ENCODE assay signal across 3 cellular contexts in the genomic region with DNA sequence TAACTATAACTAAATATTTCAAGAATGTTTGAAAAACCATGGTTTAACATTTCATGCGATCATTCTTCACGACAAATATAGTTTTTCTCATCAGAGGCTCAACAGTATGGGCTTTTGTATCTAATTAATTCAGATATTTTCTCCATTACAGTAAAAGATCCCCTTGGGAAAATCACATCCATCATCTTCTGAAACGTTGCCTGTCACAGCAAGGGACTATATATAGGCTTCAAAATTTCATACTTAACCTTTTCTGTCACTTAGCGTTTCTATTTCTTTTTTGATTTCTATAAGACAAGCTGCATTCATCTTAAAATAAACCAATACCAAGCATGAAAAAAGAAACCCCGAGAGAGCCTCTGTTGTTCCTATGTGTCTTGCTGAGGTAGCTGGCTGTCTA.
TF ChIP-seq lines count a peak whose summit lies in the region.

No MANE protein-coding gene starts in this region.

TF ChIP-seq in SK-N-SH treated with all-trans-retinoic acid at 6 μM for 48 hours, 23 proteins besides CTCF, POLR2A, EP300 and RAD21:
- TF ChIP-seq, protein P1, sequence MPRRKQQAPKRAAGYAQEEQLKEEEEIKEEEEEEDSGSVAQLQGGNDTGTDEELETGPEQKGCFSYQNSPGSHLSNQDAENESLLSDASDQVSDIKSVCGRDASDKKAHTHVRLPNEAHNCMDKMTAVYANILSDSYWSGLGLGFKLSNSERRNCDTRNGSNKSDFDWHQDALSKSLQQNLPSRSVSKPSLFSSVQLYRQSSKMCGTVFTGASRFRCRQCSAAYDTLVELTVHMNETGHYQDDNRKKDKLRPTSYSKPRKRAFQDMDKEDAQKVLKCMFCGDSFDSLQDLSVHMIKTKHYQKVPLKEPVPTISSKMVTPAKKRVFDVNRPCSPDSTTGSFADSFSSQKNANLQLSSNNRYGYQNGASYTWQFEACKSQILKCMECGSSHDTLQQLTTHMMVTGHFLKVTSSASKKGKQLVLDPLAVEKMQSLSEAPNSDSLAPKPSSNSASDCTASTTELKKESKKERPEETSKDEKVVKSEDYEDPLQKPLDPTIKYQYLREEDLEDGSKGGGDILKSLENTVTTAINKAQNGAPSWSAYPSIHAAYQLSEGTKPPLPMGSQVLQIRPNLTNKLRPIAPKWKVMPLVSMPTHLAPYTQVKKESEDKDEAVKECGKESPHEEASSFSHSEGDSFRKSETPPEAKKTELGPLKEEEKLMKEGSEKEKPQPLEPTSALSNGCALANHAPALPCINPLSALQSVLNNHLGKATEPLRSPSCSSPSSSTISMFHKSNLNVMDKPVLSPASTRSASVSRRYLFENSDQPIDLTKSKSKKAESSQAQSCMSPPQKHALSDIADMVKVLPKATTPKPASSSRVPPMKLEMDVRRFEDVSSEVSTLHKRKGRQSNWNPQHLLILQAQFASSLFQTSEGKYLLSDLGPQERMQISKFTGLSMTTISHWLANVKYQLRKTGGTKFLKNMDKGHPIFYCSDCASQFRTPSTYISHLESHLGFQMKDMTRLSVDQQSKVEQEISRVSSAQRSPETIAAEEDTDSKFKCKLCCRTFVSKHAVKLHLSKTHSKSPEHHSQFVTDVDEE (CRISPR knock-in tag; IDR thresholded peaks at IDR 0.05): no peak
- TF ChIP-seq TOX (CRISPR knock-in tag; IDR thresholded peaks at IDR 0.05; ENCODE audit: borderline replicate concordance) (no peak), PPARA (CRISPR knock-in tag; IDR thresholded peaks at IDR 0.05; ENCODE audit: borderline replicate concordance) (no peak), TCF4 (CRISPR knock-in tag; IDR thresholded peaks at IDR 0.05; ENCODE audit: borderline replicate concordance) (no peak), ISL1 (CRISPR knock-in tag; IDR thresholded peaks at IDR 0.05) (0 out of 2 replicates have a peak, but pooled peaks have one; percentile 10), CSDC2 (CRISPR knock-in tag; IDR thresholded peaks at IDR 0.05) (no peak)

TF ChIP-seq in SK-N-SH, 30 proteins besides CTCF, POLR2A, EP300 and RAD21:
- TF ChIP-seq, protein P2, sequence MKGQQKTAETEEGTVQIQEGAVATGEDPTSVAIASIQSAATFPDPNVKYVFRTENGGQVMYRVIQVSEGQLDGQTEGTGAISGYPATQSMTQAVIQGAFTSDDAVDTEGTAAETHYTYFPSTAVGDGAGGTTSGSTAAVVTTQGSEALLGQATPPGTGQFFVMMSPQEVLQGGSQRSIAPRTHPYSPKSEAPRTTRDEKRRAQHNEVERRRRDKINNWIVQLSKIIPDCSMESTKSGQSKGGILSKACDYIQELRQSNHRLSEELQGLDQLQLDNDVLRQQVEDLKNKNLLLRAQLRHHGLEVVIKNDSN (IDR thresholded peaks at IDR 0.05; ENCODE audit: borderline replicate concordance, low read depth): no peak
- TF ChIP-seq RFX5 (IDR thresholded peaks at IDR 0.05; ENCODE audit: low read length) (no peak), FOSL2 (IDR thresholded peaks at IDR 0.05; ENCODE audit: borderline replicate concordance, low read depth) (no peak)
TF ChIP-seq in SK-N-SH: peak in this region for 0.

TF ChIP-seq in neural cell, 6 proteins besides CTCF, POLR2A, EP300 and RAD21 (continued from another document):
- TF ChIP-seq, protein P3, sequence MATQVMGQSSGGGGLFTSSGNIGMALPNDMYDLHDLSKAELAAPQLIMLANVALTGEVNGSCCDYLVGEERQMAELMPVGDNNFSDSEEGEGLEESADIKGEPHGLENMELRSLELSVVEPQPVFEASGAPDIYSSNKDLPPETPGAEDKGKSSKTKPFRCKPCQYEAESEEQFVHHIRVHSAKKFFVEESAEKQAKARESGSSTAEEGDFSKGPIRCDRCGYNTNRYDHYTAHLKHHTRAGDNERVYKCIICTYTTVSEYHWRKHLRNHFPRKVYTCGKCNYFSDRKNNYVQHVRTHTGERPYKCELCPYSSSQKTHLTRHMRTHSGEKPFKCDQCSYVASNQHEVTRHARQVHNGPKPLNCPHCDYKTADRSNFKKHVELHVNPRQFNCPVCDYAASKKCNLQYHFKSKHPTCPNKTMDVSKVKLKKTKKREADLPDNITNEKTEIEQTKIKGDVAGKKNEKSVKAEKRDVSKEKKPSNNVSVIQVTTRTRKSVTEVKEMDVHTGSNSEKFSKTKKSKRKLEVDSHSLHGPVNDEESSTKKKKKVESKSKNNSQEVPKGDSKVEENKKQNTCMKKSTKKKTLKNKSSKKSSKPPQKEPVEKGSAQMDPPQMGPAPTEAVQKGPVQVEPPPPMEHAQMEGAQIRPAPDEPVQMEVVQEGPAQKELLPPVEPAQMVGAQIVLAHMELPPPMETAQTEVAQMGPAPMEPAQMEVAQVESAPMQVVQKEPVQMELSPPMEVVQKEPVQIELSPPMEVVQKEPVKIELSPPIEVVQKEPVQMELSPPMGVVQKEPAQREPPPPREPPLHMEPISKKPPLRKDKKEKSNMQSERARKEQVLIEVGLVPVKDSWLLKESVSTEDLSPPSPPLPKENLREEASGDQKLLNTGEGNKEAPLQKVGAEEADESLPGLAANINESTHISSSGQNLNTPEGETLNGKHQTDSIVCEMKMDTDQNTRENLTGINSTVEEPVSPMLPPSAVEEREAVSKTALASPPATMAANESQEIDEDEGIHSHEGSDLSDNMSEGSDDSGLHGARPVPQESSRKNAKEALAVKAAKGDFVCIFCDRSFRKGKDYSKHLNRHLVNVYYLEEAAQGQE (IDR thresholded peaks at IDR 0.05; ENCODE audit: borderline replicate concordance): no peak
- TF ChIP-seq POLR2AphosphoS5 (IDR thresholded peaks at IDR 0.05): peak; percentile 85
TF ChIP-seq in neural cell: peak in this region for 1.
